12 cellular contexts compared by ENCODE assay signal in the genomic region with DNA sequence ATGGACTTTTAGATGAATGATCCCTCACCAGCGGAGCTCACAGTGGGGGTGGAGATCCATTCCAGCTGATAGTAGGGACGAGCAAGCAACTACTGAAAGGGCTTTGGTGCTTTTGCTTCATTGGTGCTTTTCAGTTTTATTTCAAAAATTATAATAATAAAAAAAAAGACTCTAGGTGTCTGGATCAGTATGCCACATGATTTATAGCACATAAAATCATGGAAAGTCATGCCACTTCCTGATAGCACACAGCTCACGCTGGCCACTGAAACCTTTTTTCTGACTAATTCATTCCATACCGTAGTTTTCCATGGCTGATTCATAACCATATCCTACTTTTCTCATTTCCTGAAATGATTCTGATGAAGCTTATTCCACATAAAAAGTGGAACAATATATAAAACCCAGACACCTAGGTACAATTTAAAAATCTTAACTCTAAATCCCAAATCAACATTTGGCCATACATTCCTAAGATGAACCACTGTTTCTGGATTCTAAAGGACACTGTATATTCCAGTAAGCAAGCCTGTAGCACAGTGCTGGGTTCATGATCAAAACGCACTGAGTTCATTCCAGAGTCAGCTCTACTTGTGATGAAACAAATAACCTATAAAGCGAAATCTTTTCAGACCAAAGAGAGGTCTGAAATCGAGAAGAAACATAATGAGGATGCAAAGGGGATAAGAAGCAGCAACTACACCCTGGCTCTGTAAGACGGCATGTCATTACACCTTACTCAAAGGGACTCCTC. TPM values are rescaled to one million over a fixed set of nuclear protein-coding genes. Genes with fewer than 3 reads are reported as not detected.
A peak's percentile ranks its signal among the peaks of the same experiment; 100 is the strongest.
DNase-seq lines count a peak whose midpoint lies in the region; ATAC-seq and FAIRE-seq lines count a peak whose summit lies in the region.
"Had no signal": no experiment of that assay in that cellular context is flagged by ENCODE, and none has a peak within 500 bp of the region (broad histone marks: within the 10 kb centered on the region; RNA-seq: fewer than 3 reads in every experiment).

No MANE protein-coding gene starts in this region.

- H3K4me1 Mint-ChIP-seq in activated T-cell treated with anti-CD3 and anti-CD28 coated beads, Interleukin-2, amount 50 U/mL, for 72 hours (ENCODE audit: low read depth) = peaks cover 26% of the 10 kb centered on the region
- H3K4me1 Mint-ChIP-seq in activated T-cell treated with anti-CD3 and anti-CD28 coated beads, Interleukin-2, amount 50 U/mL, for 4 hours (ENCODE audit: low read depth) = peaks cover 3% of the 10 kb centered on the region
- H3K4me1 Mint-ChIP-seq: activated CD4-positive, alpha-beta memory T cell treated with anti-CD3 and anti-CD28 coated beads, Interleukin-2, amount 10 ng/mL, durations not matched to agents 7 days and 5 days had no signal

- no peak for ATAC-seq in activated T-cell treated with anti-CD3 and anti-CD28 coated beads, Interleukin-2, amount 50 U/mL, for 72 hours (replicated peaks in 1 of 2)
- no peak for ATAC-seq in activated T-cell treated with anti-CD3 and anti-CD28 coated beads, Interleukin-2, amount 50 U/mL, for 4 hours
- ATAC-seq in HG03442 (IDR thresholded peaks at IDR 0.05; ENCODE audit: unreplicated experiment) (no peak), HG03097 (IDR thresholded peaks at IDR 0.05; ENCODE audit: low FRiP score, unreplicated experiment) (no peak)
- ATAC-seq: HepG2 had no signal

- peaks cover 8 to 11% of the 10 kb centered on the region in 2 donors for H3K36me3 Mint-ChIP-seq in activated T-cell treated with anti-CD3 and anti-CD28 coated beads, Interleukin-2, amount 50 U/mL, for 72 hours (ENCODE audit: insufficient read depth in 2 of 2)
- peaks cover 6% of the 10 kb centered on the region for H3K36me3 Mint-ChIP-seq in activated T-cell treated with anti-CD3 and anti-CD28 coated beads, Interleukin-2, amount 50 U/mL, for 4 hours (ENCODE audit: insufficient read depth)

- no peak for FAIRE-seq in urothelium cell line (lab: Jason Lieb, UNC)
- FAIRE-seq: GM18507, HepG2 had no signal

- H3K27me3 Mint-ChIP-seq in activated T-cell treated with anti-CD3 and anti-CD28 coated beads, Interleukin-2, amount 50 U/mL, for 72 hours (ENCODE audit: low read depth) = no peaks in the 10 kb centered on the region
- H3K27me3 Mint-ChIP-seq in activated T-cell treated with anti-CD3 and anti-CD28 coated beads, Interleukin-2, amount 50 U/mL, for 4 hours (ENCODE audit: low read depth) = no peaks in the 10 kb centered on the region
- H3K27me3 Mint-ChIP-seq: activated CD4-positive, alpha-beta memory T cell treated with anti-CD3 and anti-CD28 coated beads, Interleukin-2, amount 10 ng/mL, durations not matched to agents 7 days and 5 days had no signal

- peaks cover 6% of the 10 kb centered on the region in 2 donors for H3K9me3 Mint-ChIP-seq in activated T-cell treated with anti-CD3 and anti-CD28 coated beads, Interleukin-2, amount 50 U/mL, for 72 hours
- H3K9me3 Mint-ChIP-seq in activated T-cell treated with anti-CD3 and anti-CD28 coated beads, Interleukin-2, amount 50 U/mL, for 4 hours = peaks cover 8% of the 10 kb centered on the region

- H3K27ac Mint-ChIP-seq in activated T-cell treated with anti-CD3 and anti-CD28 coated beads, Interleukin-2, amount 50 U/mL, for 72 hours = peak overlapping the region; percentile 63
- H3K27ac Mint-ChIP-seq: activated CD4-positive, alpha-beta memory T cell treated with anti-CD3 and anti-CD28 coated beads, Interleukin-2, amount 10 ng/mL, durations not matched to agents 7 days and 5 days had no signal

- DNase-seq in activated T-cell treated with anti-CD3 and anti-CD28 coated beads, Interleukin-2, amount 50 U/mL, for 72 hours = no peak
- no peak for DNase-seq in activated T-cell treated with anti-CD3 and anti-CD28 coated beads, Interleukin-2, amount 50 U/mL, for 4 hours
- DNase-seq in amniotic stem cell (lab: John Stamatoyannopoulos, UW) = peak; percentile 35
- DNase-seq in hepatic stellate cell (ENCODE audit: low spot score) = peak; percentile 40
- DNase-seq in urothelium cell line (ENCODE audit: low spot score) = peak; percentile 37
- no peak for DNase-seq in D341Med (ENCODE audit: low spot score)
- DNase-seq: activated CD4-positive, alpha-beta memory T cell treated with anti-CD3 and anti-CD28 coated beads, Interleukin-2, amount 10 ng/mL, durations not matched to agents 7 days and 5 days; spleen had no signal

- H3K4me3 Mint-ChIP-seq in activated T-cell treated with anti-CD3 and anti-CD28 coated beads, Interleukin-2, amount 50 U/mL, for 72 hours = no peak overlapping the region
- H3K4me3 Mint-ChIP-seq in activated T-cell treated with anti-CD3 and anti-CD28 coated beads, Interleukin-2, amount 50 U/mL, for 4 hours = no peak overlapping the region
- H3K4me3 Mint-ChIP-seq: activated CD4-positive, alpha-beta memory T cell treated with anti-CD3 and anti-CD28 coated beads, Interleukin-2, amount 10 ng/mL, durations not matched to agents 7 days and 5 days had no signal

RNA-seq across cellular contexts. Expression of gene KCNE1, which starts 41.4 kb away (rescaled TPM):
- total RNA-seq in activated T-cell treated with anti-CD3 and anti-CD28 coated beads, Interleukin-2, amount 50 U/mL, for 72 hours = under 1 TPM; 0.37 to 0.41 TPM
- total RNA-seq in activated T-cell treated with anti-CD3 and anti-CD28 coated beads, Interleukin-2, amount 50 U/mL, for 4 hours = under 1 TPM; 0.22 to 0.26 (median 0.25) TPM

Comparison
In these comparisons a context has a peak if more than half of its experiments do, and no peak if none do; other contexts are left out.
1. DNase-seq: peak in amniotic stem cell (single experiment), hepatic stellate cell (single experiment) and urothelium cell line (single experiment); none in activated T-cell treated with anti-CD3 and anti-CD28 coated beads, Interleukin-2, amount 50 U/mL, for 72 hours (0 of 2), activated T-cell treated with anti-CD3 and anti-CD28 coated beads, Interleukin-2, amount 50 U/mL, for 4 hours (single experiment) and D341Med (single experiment).